In the genomic region with DNA sequence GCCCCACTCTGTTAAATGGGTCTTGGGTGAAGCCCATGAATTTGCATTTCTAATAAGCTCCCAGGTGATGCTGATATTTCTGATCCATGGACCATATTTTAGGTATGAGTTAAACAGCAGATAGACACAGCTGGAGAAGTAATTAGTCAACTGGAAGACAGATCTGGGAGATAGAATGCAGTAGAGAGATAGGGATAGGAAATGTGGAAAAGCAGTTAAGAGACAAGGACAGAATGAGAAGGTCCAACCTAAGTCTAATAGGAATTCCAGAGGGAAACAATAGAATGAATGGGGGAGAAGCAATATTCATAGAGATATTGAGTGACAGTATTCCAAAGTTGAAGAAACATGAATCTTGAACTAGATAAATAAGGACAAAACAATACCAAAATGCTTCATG, we compare ENCODE assay signal across 18 cellular contexts.
A peak's percentile ranks its signal among the peaks of the same experiment; 100 is the strongest.
DNase-seq lines count a peak whose midpoint lies in the region; ATAC-seq, FAIRE-seq and TF ChIP-seq lines count a peak whose summit lies in the region.
"Had no signal": no experiment of that assay in that cellular context is flagged by ENCODE, and none has a peak within 500 bp of the region (broad histone marks: within the 10 kb centered on the region; RNA-seq: fewer than 3 reads in every experiment).

No MANE protein-coding gene starts in this region.

- TF ChIP-seq RAD21 in HepG2 (CRISPR knock-in tag; IDR thresholded peaks at IDR 0.05): no peak

- intact Hi-C loops in HepG2 (cut with micrococcal nuclease; ENCODE audit: unreplicated experiment): no loop called here
- intact Hi-C loops in right lobe of liver (cut with DNase I): no loop called here
- intact Hi-C loops in PC-9 (cut with micrococcal nuclease; ENCODE audit: unreplicated experiment): loop anchor here (10.0 kb wide), 1 partner anchor 98 kb away; the partner anchor contains the start of genes IQCK and KNOP1

- H3K9me3 Mint-ChIP-seq in GM23338: peaks cover 15% of the 10 kb centered on the region

- no peak for TF ChIP-seq POLR2A in HepG2 (IDR thresholded peaks at IDR 0.05; ENCODE audit: insufficient read depth in 1 of 2, low read depth in 2 of 2, low read length in 2 of 2)
- no peak for TF ChIP-seq POLR2A in right lobe of liver (IDR thresholded peaks at IDR 0.05)

- H3K27ac Mint-ChIP-seq in GM23338: no peak overlapping the region
- H3K27ac Mint-ChIP-seq: CD4-positive, alpha-beta memory T cell had no signal

- no peak overlapping the region for H3K14ac ChIP-seq in mesenchymal stem cell (ENCODE audit: low read length in 2 of 2)

- CTCF ChIA-PET in HepG2 (lab: Yijun Ruan, JAX; ENCODE audit: low intra/inter-chr PET ratio, low total read pairs): no interaction called here
- CTCF ChIA-PET in PC-9 (lab: Charles Lee): no interaction called here

- no peak overlapping the region for H2BK120ac ChIP-seq in mesenchymal stem cell (ENCODE audit: low read depth, low read length)

- H3K36me3 ChIP-seq in HepG2 (replicated peaks in 1 of 2; ENCODE audit: control insufficient read depth in 1 of 2, insufficient read depth in 2 of 2, low read length in 2 of 2): no peaks in the 10 kb centered on the region
- H3K36me3 ChIP-seq in right lobe of liver: no peaks in the 10 kb centered on the region
- 0 out of 2 replicates have a peak, but pooled peaks cover 3% of the 10 kb centered on the region for H3K36me3 ChIP-seq in PC-9 (ENCODE audit: low read depth)
- no peaks in the 10 kb centered on the region for H3K36me3 ChIP-seq in mesenchymal stem cell (ENCODE audit: control insufficient read depth in 1 of 2, insufficient read depth in 2 of 2, low read depth in 1 of 2, low read length in 2 of 2)
- no peaks in the 10 kb centered on the region for H3K36me3 ChIP-seq in GM23338 (ENCODE audit: insufficient read depth)
- H3K36me3 ChIP-seq: BE2C had no signal

- peak overlapping the region; percentile 12 for H2AK5ac ChIP-seq in mesenchymal stem cell (ENCODE audit: low read length, severe bottlenecking)

- no peak overlapping the region for H3K4ac ChIP-seq in mesenchymal stem cell (ENCODE audit: low read depth in 1 of 2, low read length in 2 of 2)

- in situ Hi-C loops in HepG2 (cut with HindIII; ENCODE audit: extremely low pct_ligation_motif_present, low pct_unique_long_range_greater_than_20kb): no loop called here

- no peak overlapping the region for H4K8ac ChIP-seq in mesenchymal stem cell (ENCODE audit: low read length)

- BruUV-seq in HepG2 (replicated peaks; lab: Mats Ljungman, UMichigan) (no TSS peak), PC-9 (replicated peaks; lab: Mats Ljungman, UMichigan) (no TSS peak)

- H3K27me3 Mint-ChIP-seq in GM23338 (ENCODE audit: insufficient read depth, low read depth, poor library complexity): peaks cover 4% of the 10 kb centered on the region

- no peaks in the 10 kb centered on the region for H3K79me1 ChIP-seq in mesenchymal stem cell (replicated peaks; ENCODE audit: low read length, poor library complexity, severe bottlenecking)

- no peak overlapping the region for H3K18ac ChIP-seq in mesenchymal stem cell (ENCODE audit: low read depth in 1 of 2, low read length in 2 of 2)

- H2BK15ac ChIP-seq in mesenchymal stem cell (ENCODE audit: low read depth, poor library complexity, severe bottlenecking): no peak overlapping the region

- TF ChIP-seq EP300 in HepG2 (IDR thresholded peaks at IDR 0.05; ENCODE audit: low read depth in 2 of 2, low read length in 2 of 2): no peak
- no peak for TF ChIP-seq EP300 in HepG2 (CRISPR knock-in tag; IDR thresholded peaks at IDR 0.05; ENCODE audit: borderline replicate concordance)

- H3F3A ChIP-seq in PC-9 (ENCODE audit: insufficient read depth, low read depth) (peaks cover 51% of the 10 kb centered on the region), GM23338 (replicated peaks; ENCODE audit: low read depth) (0 out of 2 replicates have a peak, but pooled peaks cover 2% of the 10 kb centered on the region)

- FAIRE-seq in HepG2 (lab: Jason Lieb, UNC): no peak
- FAIRE-seq: A204.1, D721Med, GM12892, HTR-8/SVneo had no signal

- H3K36me3 Mint-ChIP-seq in GM23338 (ENCODE audit: low read depth): peaks cover 8% of the 10 kb centered on the region; the same call in 2 of the 3 replicates
- H3K36me3 Mint-ChIP-seq: CD4-positive, alpha-beta memory T cell had no signal

- H3K27me3 ChIP-seq in HepG2 (ENCODE audit: control insufficient read depth in 1 of 2, insufficient read depth in 2 of 2, low read length in 2 of 2) (no peaks in the 10 kb centered on the region), right lobe of liver (no peaks in the 10 kb centered on the region), PC-9 (ENCODE audit: insufficient read depth, low read depth) (no peaks in the 10 kb centered on the region), mesenchymal stem cell (ENCODE audit: control insufficient read depth in 1 of 2, insufficient read depth in 1 of 2, low read length in 2 of 2) (no peaks in the 10 kb centered on the region), GM23338 (ENCODE audit: insufficient read depth) (no peaks in the 10 kb centered on the region)
- H3K27me3 ChIP-seq: BE2C had no signal

- DNase-seq in HepG2 (ENCODE audit: low spot score) (no peak), right lobe of liver (no peak), PC-9 (no peak), mesenchymal stem cell (no peak), NCI-H1048 (lab: John Stamatoyannopoulos, UW) (no peak), GM20000 (ENCODE audit: low spot score) (no peak), GM23338 (ENCODE audit: low spot score) (no peak)
- DNase-seq: BE2C; CD4-positive, alpha-beta memory T cell; DMS153; DND-41; GDM1; HCEC 1CT had no signal

- no peaks in the 10 kb centered on the region for H3K79me2 ChIP-seq in HepG2 (ENCODE audit: insufficient read depth, low read length)
- H3K79me2 ChIP-seq in PC-9 (ENCODE audit: low read depth): no peaks in the 10 kb centered on the region
- no peaks in the 10 kb centered on the region for H3K79me2 ChIP-seq in GM23338 (replicated peaks; ENCODE audit: insufficient read depth)

- peaks cover 24% of the 10 kb centered on the region for H3K4me1 ChIP-seq in HepG2 (ENCODE audit: insufficient read depth, low read length)
- H3K4me1 ChIP-seq in right lobe of liver: peaks cover 0 to 12% (median 0%) of the 10 kb centered on the region in 4 donors
- peaks cover 47% of the 10 kb centered on the region for H3K4me1 ChIP-seq in PC-9 (replicated peaks; ENCODE audit: insufficient read depth)
- H3K4me1 ChIP-seq in mesenchymal stem cell (ENCODE audit: control insufficient read depth, insufficient read depth, low read depth, low read length): peaks cover 18% of the 10 kb centered on the region
- H3K4me1 ChIP-seq in GM23338 (ENCODE audit: insufficient read depth): no peaks in the 10 kb centered on the region
- H3K4me1 ChIP-seq: BE2C had no signal

- H4K20me1 ChIP-seq in HepG2 (ENCODE audit: insufficient read depth, low read length): no peaks in the 10 kb centered on the region
- no peaks in the 10 kb centered on the region for H4K20me1 ChIP-seq in PC-9 (ENCODE audit: insufficient read depth)
- no peaks in the 10 kb centered on the region for H4K20me1 ChIP-seq in GM23338 (replicated peaks; ENCODE audit: insufficient read depth)

- no peaks in the 10 kb centered on the region for H3K4me1 Mint-ChIP-seq in GM23338

- H3K27ac ChIP-seq in HepG2 (ENCODE audit: extremely low read length, insufficient read depth, low read length) (no peak overlapping the region), right lobe of liver (no peak overlapping the region), PC-9 (0 out of 2 replicates have a peak overlapping the region, but pooled peaks have one; percentile 80), mesenchymal stem cell (ENCODE audit: low read length, poor library complexity, severe bottlenecking) (no peak overlapping the region), GM23338 (ENCODE audit: low read depth) (no peak overlapping the region)
- H3K27ac ChIP-seq: C4-2B had no signal

- H3K23ac ChIP-seq in mesenchymal stem cell (ENCODE audit: low read length in 2 of 2): no peak overlapping the region

- no peak overlapping the region for H3K4me3 ChIP-seq in HepG2 (replicated peaks in 1 of 3; ENCODE audit: insufficient read depth in 1 of 3, low read depth in 2 of 3, low read length in 3 of 3)
- no peak overlapping the region for H3K4me3 ChIP-seq in right lobe of liver
- H3K4me3 ChIP-seq in PC-9: no peak overlapping the region
- H3K4me3 ChIP-seq in mesenchymal stem cell (ENCODE audit: insufficient read depth in 1 of 2, low read depth in 1 of 2, low read length in 2 of 2): no peak overlapping the region
- no peak overlapping the region for H3K4me3 ChIP-seq in GM23338

- H3K4me3 Mint-ChIP-seq in GM23338: no peak overlapping the region
- H3K4me3 Mint-ChIP-seq: CD4-positive, alpha-beta memory T cell had no signal

- H3K4me2 ChIP-seq in HepG2 (ENCODE audit: low read depth, low read length) (no peak overlapping the region), PC-9 (no peak overlapping the region), mesenchymal stem cell (ENCODE audit: low read length, poor library complexity, severe bottlenecking) (no peak overlapping the region), GM23338 (no peak overlapping the region)

- no peak overlapping the region for H4K91ac ChIP-seq in mesenchymal stem cell (ENCODE audit: low read length)

- no peak overlapping the region for H2BK5ac ChIP-seq in mesenchymal stem cell (ENCODE audit: low read depth, low read length, poor library complexity, severe bottlenecking)

- ATAC-seq in HepG2: no peak
- no peak for ATAC-seq in right lobe of liver
- ATAC-seq in GM23338: no peak

- POLR2A ChIA-PET in HepG2 (lab: Yijun Ruan, JAX) (no interaction called here), PC-9 (lab: Charles Lee; ENCODE audit: unreplicated experiment) (interaction anchor here (0.6 kb wide), 1 partner anchor 117 kb away, joined by 6 read pairs; no protein-coding TSS in a partner anchor)

- H2AFZ ChIP-seq in HepG2 (ENCODE audit: low read length) (no peak overlapping the region), PC-9 (no peak overlapping the region), mesenchymal stem cell (ENCODE audit: low read depth, low read length) (no peak overlapping the region), GM23338 (no peak overlapping the region)

- H3K9me2 ChIP-seq in PC-9 (ENCODE audit: insufficient read depth) (no peaks in the 10 kb centered on the region), GM23338 (ENCODE audit: insufficient read depth) (no peaks in the 10 kb centered on the region)

- no peak for TF ChIP-seq CTCF in HepG2 (CRISPR knock-in tag; IDR thresholded peaks at IDR 0.05)
- TF ChIP-seq CTCF in right lobe of liver (IDR thresholded peaks at IDR 0.05): no peak
- no peak for TF ChIP-seq CTCF in PC-9 (conservative IDR thresholded peaks at IDR 0.05)
- no peak for TF ChIP-seq CTCF in GM20000 (IDR thresholded peaks at IDR 0.05; ENCODE audit: extremely low read depth, missing control alignments)
- TF ChIP-seq CTCF in GM23338 (conservative IDR thresholded peaks at IDR 0.05; ENCODE audit: low read depth in 2 of 2): no peak

- H3K9me3 ChIP-seq in HepG2 (ENCODE audit: low read length): peaks cover 6% of the 10 kb centered on the region
- H3K9me3 ChIP-seq in right lobe of liver: no peaks in the 10 kb centered on the region
- H3K9me3 ChIP-seq in PC-9 (ENCODE audit: insufficient read depth, low read depth): 0 out of 2 replicates have a peak, but pooled peaks cover 7% of the 10 kb centered on the region
- H3K9me3 ChIP-seq in mesenchymal stem cell (ENCODE audit: control insufficient read depth, low read length): peaks cover 4% of the 10 kb centered on the region
- H3K9me3 ChIP-seq: BE2C had no signal

- H3K9ac ChIP-seq in HepG2 (ENCODE audit: insufficient read depth, low read depth, low read length) (no peak overlapping the region), mesenchymal stem cell (ENCODE audit: low read length) (no peak overlapping the region)

- no peak overlapping the region for H2BK12ac ChIP-seq in mesenchymal stem cell (ENCODE audit: low read length in 2 of 2)
